8 cellular contexts compared by ENCODE assay signal in genomic region chr11:12677131-12677530, GRCh38. TPM values are rescaled to one million over a fixed set of nuclear protein-coding genes. Genes with fewer than 3 reads are reported as not detected.
DNase-seq lines count a peak whose midpoint lies in the region; ATAC-seq and TF ChIP-seq lines count a peak whose summit lies in the region.
"Had no signal": no experiment of that assay in that cellular context is flagged by ENCODE, and none has a peak within 500 bp of the region (broad histone marks: within the 10 kb centered on the region; RNA-seq: fewer than 3 reads in every experiment).

No MANE protein-coding gene starts in this region.

- H2BK5ac ChIP-seq in IMR-90 (ENCODE audit: low read depth, low read length, poor library complexity, severe bottlenecking), result peak overlapping the region; percentile 95

- no peak overlapping the region for H2AK9ac ChIP-seq in IMR-90 (replicated peaks; ENCODE audit: low read depth, low read length, poor library complexity)

- H4K20me1 ChIP-seq in IMR-90 (ENCODE audit: insufficient read depth, low read length), result peaks cover 47% of the 10 kb centered on the region

- TF ChIP-seq CTCF in IMR-90 (conservative IDR thresholded peaks at IDR 0.05; ENCODE audit: low read depth, low read length), result no peak
- no peak for TF ChIP-seq CTCF in WI38 (IDR thresholded peaks at IDR 0.05; ENCODE audit: low read depth, low read length)
- no peak for TF ChIP-seq CTCF in tibial artery (IDR thresholded peaks at IDR 0.05)

- H4K8ac ChIP-seq in IMR-90 (ENCODE audit: low read depth in 2 of 2, low read length in 2 of 2), result peak overlapping the region; percentile 14 to 38; a peak in 2 of 4 replicates

- no peak for TF ChIP-seq POLR2A in IMR-90 (IDR thresholded peaks at IDR 0.05; ENCODE audit: low read depth, low read length)

- H4K91ac ChIP-seq in IMR-90 (ENCODE audit: insufficient read depth, low read depth, low read length), result peak overlapping the region; percentile 45; the same call in 1 of the 2 replicates

- POLR2A ChIA-PET in IMR-90 (lab: Charles Lee; ENCODE audit: unreplicated experiment), result no interaction called here

- H2AK5ac ChIP-seq in IMR-90 (ENCODE audit: low read depth, low read length), result peak overlapping the region; percentile 11; the same call in 1 of the 2 replicates

- peak overlapping the region; percentile 92 for H3K27ac ChIP-seq in IMR-90 (ENCODE audit: insufficient read depth, low read length)
- peak overlapping the region; percentile 88 to 91 for H3K27ac ChIP-seq in tibial artery

- H3K9me3 ChIP-seq in IMR-90 (ENCODE audit: control insufficient read depth, insufficient read depth, low read length) (no peaks in the 10 kb centered on the region), tibial artery (no peaks in the 10 kb centered on the region)

- intact Hi-C loops in IMR-90 (cut with micrococcal nuclease), result loop anchor here (2.0 to 10.0 kb wide), 2 partner anchors 172 to 212 kb away; no protein-coding TSS in a partner anchor
- intact Hi-C loops in tibial artery (cut with DNase I; ENCODE audit: low total_unique reads), result loop anchor here (10.0 kb wide), 1 partner anchor 118 kb away; no protein-coding TSS in a partner anchor

- peak overlapping the region; percentile 96 for H3K9ac ChIP-seq in IMR-90 (ENCODE audit: low read depth, low read length)

- H3K27me3 ChIP-seq in IMR-90 (ENCODE audit: control insufficient read depth, insufficient read depth, low read length), result no peaks in the 10 kb centered on the region
- H3K27me3 ChIP-seq in tibial artery, result no peaks in the 10 kb centered on the region

- no peak for TF ChIP-seq RAD21 in IMR-90 (IDR thresholded peaks at IDR 0.05; ENCODE audit: low read length)

- peaks cover 16% of the 10 kb centered on the region for H3K4me1 ChIP-seq in IMR-90 (ENCODE audit: control insufficient read depth, insufficient read depth, low read length)
- H3K4me1 ChIP-seq in tibial artery, result peaks cover 0 to 50% (median 21%) of the 10 kb centered on the region in 4 donors

- no CpG with 5 or more reads among the region's 3 CpGs for WGBS in IMR-90 (ENCODE audit: extremely low coverage in 2 of 2, insufficient read length in 1 of 2), 2 experiments

- dilution Hi-C loops in IMR-90 (cut with HindIII; ENCODE audit: low sequenced_read_pairs, unreplicated experiment), result loop anchor here (25.0 kb wide), 1 partner anchor 210 kb away; no protein-coding TSS in a partner anchor

- H2BK15ac ChIP-seq in IMR-90 (ENCODE audit: low read depth, low read length), result 0 out of 3 replicates have a peak overlapping the region, but pooled peaks have one; percentile 42

- H3K36me3 ChIP-seq in IMR-90 (ENCODE audit: control insufficient read depth, insufficient read depth, low read length) (peaks cover 11% of the 10 kb centered on the region), tibial artery (no peaks in the 10 kb centered on the region)

- H3K56ac ChIP-seq in IMR-90 (ENCODE audit: extremely low read depth, insufficient read depth, low read length), result peak overlapping the region; percentile 78

- H3K79me1 ChIP-seq in IMR-90 (ENCODE audit: low read depth in 1 of 2, low read length in 2 of 2), result peaks cover 8 to 49% of the 10 kb centered on the region in 2 experiments; a peak in 3 of 4 replicates

- peak overlapping the region; percentile 55 for H3K18ac ChIP-seq in IMR-90 (ENCODE audit: low read depth, low read length)

- H4K5ac ChIP-seq in IMR-90 (ENCODE audit: low read depth, low read length), result peak overlapping the region; percentile 39; the same call in 1 of the 2 replicates

- DNase-seq in IMR-90 (no peak), iris pigment epithelial cell (ENCODE audit: low read depth) (peak; percentile 46), tibial artery (no peak), HuH-7 (ENCODE audit: low spot score) (no peak)
- DNase-seq: activated CD8-positive, alpha-beta memory T cell treated with anti-CD3 and anti-CD28 coated beads, Interleukin-2, amount 50 U/mL, for 4 hours had no signal

- peaks cover 14% of the 10 kb centered on the region for H3K9me1 ChIP-seq in IMR-90 (ENCODE audit: insufficient read depth, low read length)

- H2AFZ ChIP-seq in IMR-90 (replicated peaks; ENCODE audit: low read length, poor library complexity), result no peak overlapping the region

- H3K4ac ChIP-seq in IMR-90 (ENCODE audit: low read depth, low read length), result peak overlapping the region; percentile 68

- peak overlapping the region; percentile 94 for H3K4me2 ChIP-seq in IMR-90 (ENCODE audit: low read depth, low read length)

- in situ Hi-C loops in IMR-90 (cut with MboI; ENCODE audit: low sequenced_read_pairs), result loop anchor here (5.0 kb wide), 2 partner anchors 210 to 265 kb away; no protein-coding TSS in a partner anchor

- peak overlapping the region; percentile 73 for H3K14ac ChIP-seq in IMR-90 (replicated peaks; ENCODE audit: low read depth, low read length)

- CTCF ChIA-PET in IMR-90 (lab: Yijun Ruan, JAX), result interaction anchor here (0.6 kb wide), 2 partner anchors 212 to 256 kb away, joined by 3 read pairs; no protein-coding TSS in a partner anchor

- peak overlapping the region; percentile 54; the same call in 1 of the 2 replicates for H2BK120ac ChIP-seq in IMR-90 (ENCODE audit: low read depth, low read length)

- BruUV-seq in IMR-90 (replicated peaks; lab: Mats Ljungman, UMichigan), result no TSS peak

- no peak for ATAC-seq in IMR-90 (ENCODE audit: low read depth)
- no peak for ATAC-seq in GM18517 (IDR thresholded peaks at IDR 0.05; ENCODE audit: unreplicated experiment)
- no peak for ATAC-seq in GM21528 (IDR thresholded peaks at IDR 0.05; ENCODE audit: low FRiP score, unreplicated experiment)

- H3K4me3 ChIP-seq in IMR-90 (ENCODE audit: insufficient read depth, low read depth, low read length) (peak overlapping the region; percentile 66), WI38 (ENCODE audit: low read depth, low read length) (peak overlapping the region; percentile 72), tibial artery (peak overlapping the region; percentile 70 to 79)

- no peak overlapping the region for H2BK20ac ChIP-seq in IMR-90 (ENCODE audit: low read depth, low read length)

- H3K23ac ChIP-seq in IMR-90 (ENCODE audit: low read depth, low read length), result peak overlapping the region; percentile 59; the same call in 1 of the 2 replicates

TF ChIP-seq in IMR-90, 13 proteins besides CTCF, POLR2A, EP300 and RAD21:
- TF ChIP-seq MXI1 (IDR thresholded peaks at IDR 0.05; ENCODE audit: borderline replicate concordance, low read depth, low read length), result no peak
- TF ChIP-seq CHD1 (IDR thresholded peaks at IDR 0.05; ENCODE audit: low read depth, low read length), result peak; percentile 58; the same call in 1 of the 2 replicates

RNA-seq across cellular contexts. Expression of gene TEAD1, which starts 2.9 kb away (rescaled TPM):
- 69.2 and 95.5 TPM in 2 replicates for total RNA-seq in IMR-90 (2012; rRNA removed)
- polyA plus RNA-seq in IMR-90 (2012; rRNA removed), result 45.4 and 51.8 TPM in 2 replicates
- 15.4 and 16.1 TPM in 2 replicates for polyA plus RNA-seq in IMR-90 (2012; cell fraction: cytosol; rRNA removed)
- polyA plus RNA-seq in IMR-90 (2012; cell fraction: nucleus; rRNA removed; ENCODE audit: low replicate concordance), result 38.7 and 130 TPM in 2 replicates
